ENCODE assay signal across 8 cellular contexts in the genomic region with DNA sequence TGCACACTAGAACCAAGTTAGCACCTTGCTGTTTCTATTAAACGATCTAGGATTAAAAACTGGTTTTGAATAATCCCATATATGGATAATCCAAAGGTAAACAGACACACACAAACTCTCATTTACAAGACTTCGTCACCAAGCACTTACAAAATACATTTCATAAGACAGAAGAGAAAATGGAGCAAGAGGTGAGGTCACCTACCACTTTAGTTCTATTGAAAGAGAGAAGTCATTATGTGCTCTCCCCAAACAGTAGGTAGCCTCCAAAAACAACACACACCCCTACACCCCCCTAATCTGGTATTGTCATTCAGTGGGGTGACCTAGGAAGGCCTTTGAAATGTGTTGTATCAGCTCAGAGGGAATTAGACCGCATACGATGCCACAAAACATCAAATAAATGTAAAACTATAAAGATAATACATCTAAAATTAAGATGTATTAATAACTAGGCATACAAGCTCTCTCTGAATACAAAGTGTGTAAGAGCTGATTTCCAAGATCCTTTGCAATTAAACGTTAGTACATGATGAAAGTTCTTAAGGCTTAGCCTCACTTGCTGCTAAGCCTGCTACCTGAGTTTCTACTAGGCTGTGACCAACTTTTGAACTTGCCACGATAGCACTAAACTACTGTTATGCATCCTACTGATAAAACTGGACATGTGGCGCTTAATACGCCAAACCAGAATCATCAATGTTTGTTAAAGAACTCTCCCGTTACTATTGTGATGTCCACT. TPM values are rescaled to one million over a fixed set of nuclear protein-coding genes. Genes with fewer than 3 reads are reported as not detected.
DNase-seq lines count a peak whose midpoint lies in the region; ATAC-seq and TF ChIP-seq lines count a peak whose summit lies in the region.

No MANE protein-coding gene starts in this region.

- DNase-seq in NCI-H146 (lab: John Stamatoyannopoulos, UW) (peak; percentile 29), NCI-H146 treated with DMSO at 0.1 percent for 48 hours (lab: John Stamatoyannopoulos, UW; ENCODE audit: unreplicated experiment) (no peak), glomerular endothelial cell (ENCODE audit: extremely low read depth, low read depth, low spot score) (peak; percentile 34), gastrocnemius medialis (no peak), head of caudate nucleus (no peak), NCI-H1930 (lab: John Stamatoyannopoulos, UW) (no peak)

- H3K9ac ChIP-seq in HUES48 (ENCODE audit: low read depth, low read length) = peak overlapping the region; percentile 74

- H3K4me1 ChIP-seq in HUES48 (ENCODE audit: control insufficient read depth, insufficient read depth, low read length) (peaks cover 17% of the 10 kb centered on the region; the same call in 1 of the 2 replicates), gastrocnemius medialis (peaks cover 21 to 22% of the 10 kb centered on the region in 2 donors)

- H3K4me3 ChIP-seq in HUES48 (ENCODE audit: low read depth, low read length) (peak overlapping the region; percentile 93), WI38 (ENCODE audit: low read depth, low read length) (peak overlapping the region; percentile 83), gastrocnemius medialis (peak overlapping the region; percentile 62 to 85 (median 70))

- TF ChIP-seq POLR2A in gastrocnemius medialis (IDR thresholded peaks at IDR 0.05) = peak; percentile 55 to 76

- H3K27me3 ChIP-seq in HUES48 (ENCODE audit: control insufficient read depth, insufficient read depth, low read length) (no peaks in the 10 kb centered on the region; the same call in 1 of the 2 replicates), gastrocnemius medialis (no peaks in the 10 kb centered on the region)

- in situ Hi-C loops in gastrocnemius medialis (cut with MboI; ENCODE audit: low sequenced_read_pairs in 4 of 4) = no loop called here

- peaks cover 35% of the 10 kb centered on the region for H3K36me3 ChIP-seq in HUES48 (ENCODE audit: control insufficient read depth, insufficient read depth, low read length)
- peaks cover 0 to 4% of the 10 kb centered on the region in 2 donors for H3K36me3 ChIP-seq in gastrocnemius medialis

- ATAC-seq in gastrocnemius medialis = peak; percentile 24 to 53

- H3K9me3 ChIP-seq in HUES48 (ENCODE audit: control insufficient read depth, insufficient read depth, low read length) (no peaks in the 10 kb centered on the region), gastrocnemius medialis (no peaks in the 10 kb centered on the region)

- intact Hi-C loops in gastrocnemius medialis (cut with DNase I; ENCODE audit: low total_unique reads) = no loop called here
- intact Hi-C loops in head of caudate nucleus (cut with DNase I) = no loop called here

- TF ChIP-seq CTCF in WI38 (IDR thresholded peaks at IDR 0.05; ENCODE audit: low read depth, low read length) = no peak
- TF ChIP-seq CTCF in gastrocnemius medialis (IDR thresholded peaks at IDR 0.05 in 4 of 5, conservative IDR thresholded peaks at IDR 0.05 in 1 of 5) = no peak

- H3K27ac ChIP-seq in HUES48 (ENCODE audit: low read depth, low read length) = peak overlapping the region; percentile 69
- H3K27ac ChIP-seq in gastrocnemius medialis = peak overlapping the region; percentile 79 to 90 (median 80)

RNA-seq across cellular contexts. Expression of gene SRPK1, which starts 1.6 kb away (rescaled TPM):
- total RNA-seq in glomerular endothelial cell (61.3 and 64.0 TPM in 2 replicates), gastrocnemius medialis (100 to 1,000 TPM in 1 of 4 donors, 10 to 100 TPM in 3; 38.2 to 104 (median 56.7) TPM)

Comparison
In these comparisons a context has a peak if more than half of its experiments do, and no peak if none do; other contexts are left out.
1. DNase-seq: peak in NCI-H146 (single experiment) and glomerular endothelial cell (single experiment); none in NCI-H146 treated with DMSO at 0.1 percent for 48 hours (single experiment), gastrocnemius medialis (0 of 2), head of caudate nucleus (0 of 42) and NCI-H1930 (0 of 2).
2. Peak in every context shown above with its lines, with median percentiles within 50 percentile points of each other: H3K4me3 ChIP-seq.